8 cellular contexts compared by ENCODE assay signal in genomic region chr3:33131328-33132018, GRCh38. TPM values are rescaled to one million over a fixed set of nuclear protein-coding genes. Genes with fewer than 3 reads are reported as not detected.
A peak's percentile ranks its signal among the peaks of the same experiment; 100 is the strongest.
DNase-seq lines count a peak whose midpoint lies in the region; ATAC-seq, FAIRE-seq and TF ChIP-seq lines count a peak whose summit lies in the region.

No MANE protein-coding gene starts in this region.

- POLR2A ChIA-PET in GM12878 (lab: Charles Lee), result interaction anchor here (0.5 to 1.7 kb wide), 4 partner anchors 9 to 1267 kb away, joined by 3 to 4 read pairs (median 3); no protein-coding TSS in a partner anchor

- intact Hi-C loops in GM12878 (cut with micrococcal nuclease; ENCODE audit: unreplicated experiment) (loop anchor here (1.0 to 5.0 kb wide), 4 partner anchors 121 to 656 kb away; no protein-coding TSS in a partner anchor), spleen (cut with DNase I; ENCODE audit: low total_unique reads) (loop anchor here (5.0 to 10.0 kb wide), 2 partner anchors 241 to 653 kb away; no protein-coding TSS in a partner anchor)

- H3K4me3 ChIP-seq in Peyer's patch (no peak overlapping the region), GM12878 (no peak overlapping the region), iPS-20b (ENCODE audit: low read length) (peak overlapping the region; percentile 38; the same call in 1 of the 2 replicates), spleen (no peak overlapping the region)

- no peak for TF ChIP-seq EP300 in GM12878 (IDR thresholded peaks at IDR 0.05; ENCODE audit: borderline replicate concordance in 1 of 2, control insufficient read depth in 1 of 2, low read depth in 2 of 2, low read length in 2 of 2)

- H3K4me2 ChIP-seq in GM12878 (ENCODE audit: control insufficient read depth, insufficient read depth), result no peak overlapping the region

- 7% methylated on average over 6 of the region's 6 CpGs for WGBS in GM12878 (ENCODE audit: insufficient coverage, insufficient replicate concordance, low lambda C conversion rate, missing lambda C conversion rate)
- WGBS in spleen, 5 donors, result 39 to 50% (median 44%) methylated on average over 6 of the region's 6 CpGs

- H3K27me3 ChIP-seq in Peyer's patch, result no peaks in the 10 kb centered on the region
- H3K27me3 ChIP-seq in GM12878 (replicated peaks in 1 of 2; ENCODE audit: control insufficient read depth in 2 of 2, insufficient read depth in 2 of 2, low read length in 1 of 2), result no peaks in the 10 kb centered on the region
- H3K27me3 ChIP-seq in iPS-20b (ENCODE audit: insufficient read depth, low read length), result no peaks in the 10 kb centered on the region
- no peaks in the 10 kb centered on the region for H3K27me3 ChIP-seq in spleen (replicated peaks in 1 of 7)

- H3K36me3 ChIP-seq in Peyer's patch, result peaks cover 0 to 67% (median 0%) of the 10 kb centered on the region in 3 donors
- no peaks in the 10 kb centered on the region; a peak in 1 of 4 replicates for H3K36me3 ChIP-seq in GM12878 (ENCODE audit: control insufficient read depth in 2 of 2, insufficient read depth in 2 of 2, low read length in 1 of 2)
- peaks cover 42% of the 10 kb centered on the region for H3K36me3 ChIP-seq in iPS-20b (ENCODE audit: insufficient read depth, low read depth, low read length)
- H3K36me3 ChIP-seq in spleen, result peaks cover 0 to 92% (median 62%) of the 10 kb centered on the region in 6 donors

- TF ChIP-seq POLR2A in Peyer's patch (IDR thresholded peaks at IDR 0.05) (no peak), GM12878 (IDR thresholded peaks at IDR 0.05; ENCODE audit: low read depth, low read length) (no peak), spleen (IDR thresholded peaks at IDR 0.05) (no peak)

- TF ChIP-seq CTCF in Peyer's patch (IDR thresholded peaks at IDR 0.05), result peak; percentile 48 to 77 (median 72)
- peak; percentile 55 to 85 (median 72) for TF ChIP-seq CTCF in GM12878 (IDR thresholded peaks at IDR 0.05 in 2 of 3, conservative IDR thresholded peaks at IDR 0.05 in 1 of 3; ENCODE audit: control insufficient read depth in 2 of 3, extremely low read depth in 1 of 3, insufficient read depth in 1 of 3, low read depth in 3 of 3, low read length in 3 of 3)
- TF ChIP-seq CTCF in spleen (IDR thresholded peaks at IDR 0.05 in 8 of 11, conservative IDR thresholded peaks at IDR 0.05 in 3 of 11), result peak in 10 of 11 experiments; percentile 35 to 80 (median 69)

- RAD21 ChIA-PET in GM12878 (lab: Charles Lee; ENCODE audit: unreplicated experiment), result interaction anchor here (0.5 to 3.8 kb wide), 32 partner anchors 9 to 914 kb away, joined by 3 to 160 read pairs (median 4); partner anchors contain the start of genes CCR4, CRTAP, GLB1 and TMPPE

- TF ChIP-seq RAD21 in GM12878 (IDR thresholded peaks at IDR 0.05; ENCODE audit: insufficient read depth, low read depth, low read length), result peak; percentile 93

- no peaks in the 10 kb centered on the region for H3K79me2 ChIP-seq in GM12878 (ENCODE audit: control insufficient read depth, insufficient read depth, low read length)

- FAIRE-seq in GM12878 (lab: Jason Lieb, UNC), result peak; percentile 54

- peak; percentile 69 for ATAC-seq in GM21717 (IDR thresholded peaks at IDR 0.05; ENCODE audit: unreplicated experiment)
- peak; percentile 92 for ATAC-seq in GM12878

- H3K27ac ChIP-seq in Peyer's patch, result no peak overlapping the region
- no peak overlapping the region for H3K27ac ChIP-seq in GM12878 (ENCODE audit: control insufficient read depth, insufficient read depth)
- peak overlapping the region; percentile 91 for H3K27ac ChIP-seq in iPS-20b (ENCODE audit: low read length)
- no peak overlapping the region for H3K27ac ChIP-seq in spleen

- in situ Hi-C loops in GM12878 (cut with MboI), result loop anchor here (5.0 kb wide), 2 partner anchors 241 to 656 kb away; no protein-coding TSS in a partner anchor

- DNase-seq in NCI-H1417 (lab: John Stamatoyannopoulos, UW) (peak; percentile 20 to 71 (median 54)), NCI-H1417 treated with DMSO at 0.1 percent for 48 hours (lab: John Stamatoyannopoulos, UW) (no peak), HuH-7.5 (ENCODE audit: low spot score) (peak; percentile 56), Peyer's patch (peak in 2 of 3 donors; percentile 33 to 53), GM12878 (ENCODE audit: low read depth, low spot score) (no peak), spleen (no peak)

- no peaks in the 10 kb centered on the region for H4K20me1 ChIP-seq in GM12878 (ENCODE audit: control insufficient read depth, insufficient read depth)

- H3K9ac ChIP-seq in GM12878 (ENCODE audit: control insufficient read depth, insufficient read depth, low read length), result no peak overlapping the region
- peak overlapping the region; percentile 46; the same call in 1 of the 2 replicates for H3K9ac ChIP-seq in iPS-20b (ENCODE audit: low read depth, low read length)

- CTCF ChIA-PET in GM12878 (lab: Yijun Ruan, JAX), result interaction anchor here (0.6 to 12.2 kb wide), 72 partner anchors 9 to 926 kb away, joined by 3 to 319 read pairs (median 4); partner anchors contain the start of genes CCR4, CLASP2 and PDCD6IP

- no peak overlapping the region for H2AFZ ChIP-seq in GM12878 (ENCODE audit: control insufficient read depth, low read depth, low read length)

- H3K9me3 ChIP-seq in Peyer's patch (no peaks in the 10 kb centered on the region), GM12878 (replicated peaks; ENCODE audit: control insufficient read depth, insufficient read depth, low read length) (no peaks in the 10 kb centered on the region), iPS-20b (ENCODE audit: insufficient read depth, low read depth, low read length) (no peaks in the 10 kb centered on the region), spleen (no peaks in the 10 kb centered on the region)

- SMC1A ChIA-PET in GM12878 (lab: Charles Lee; ENCODE audit: uncharacterized antibody, unreplicated experiment), result interaction anchor here (0.7 to 4.4 kb wide), 49 partner anchors 9 to 660 kb away, joined by 3 to 135 read pairs (median 4); partner anchors contain the start of gene CCR4

- no peaks in the 10 kb centered on the region for H3K4me1 ChIP-seq in Peyer's patch
- H3K4me1 ChIP-seq in GM12878 (ENCODE audit: control insufficient read depth, insufficient read depth, low read length), result no peaks in the 10 kb centered on the region
- peaks cover 8% of the 10 kb centered on the region for H3K4me1 ChIP-seq in iPS-20b (ENCODE audit: insufficient read depth, low read length)
- H3K4me1 ChIP-seq in spleen, result peaks cover 0 to 6% (median 0%) of the 10 kb centered on the region in 6 donors

- no TSS peak for BruUV-seq in GM12878 (replicated peaks; lab: Mats Ljungman, UMichigan)

RNA-seq across cellular contexts. Expression of gene CRTAP, which starts 17.7 kb away (rescaled TPM):
- total RNA-seq in Peyer's patch (100 to 1,000 TPM in 1 of 4 donors, 10 to 100 TPM in 3; 32.9 to 127 (median 46.4) TPM), GM12878 (2014; rRNA removed) (19.0 and 25.1 TPM in 2 replicates), GM12878 (2014; rRNA removed; fragmentation: Illumina TruSeq; extraction: Trizol) (18.5 and 20.8 TPM in 2 replicates), GM12878 (2021) (38.4 and 43.6 TPM in 2 replicates), spleen (100 to 1,000 TPM in 5 of 7 donors, 10 to 100 TPM in 2; 64.8 to 156 (median 119) TPM)
- 1.1 and 1.9 TPM in 2 replicates for total RNA-seq in GM12878 (2013; cell fraction: nucleolus; rRNA removed)
- polyA plus RNA-seq in GM12878 (2011; ENCODE audit: low read depth), result 7.2 TPM
- polyA plus RNA-seq in GM12878 (2011; rRNA removed) (37.0 and 40.8 TPM in 2 replicates), GM12878 (2014; fragmentation: Illumina TruSeq; extraction: Trizol) (42.3 and 45.3 TPM in 2 replicates), GM12878 (2014; fragmentation: Nextera tagmentation; extraction: Ambion mirVana) (1 to 10 TPM; 6.0 to 6.2 TPM), GM12878 (2014; rRNA removed) (34.5 and 35.5 TPM in 2 replicates), GM12878 (2016; fragmentation: Nextera tagmentation; extraction: Ambion mirVana) (10 to 100 TPM; 23.1 to 23.5 TPM), spleen (10 to 100 TPM; 37.9 to 46.8 (median 38.1) TPM)
- polyA plus RNA-seq in GM12878 (2011; cell fraction: cytosol; rRNA removed), result 29.0 TPM in 2 replicates
- 9.0 and 10.1 TPM in 2 replicates for polyA plus RNA-seq in GM12878 (2011; cell fraction: nucleus; rRNA removed)
- 19.2 and 31.7 TPM in 2 replicates for polyA plus RNA-seq in GM12878 (2012)
- polyA minus RNA-seq in GM12878 (2011; rRNA and poly(A)+ RNA removed), result 18.1 and 18.3 TPM in 2 replicates
- polyA minus RNA-seq in GM12878 (2011; cell fraction: cytosol; rRNA and poly(A)+ RNA removed), result 13.1 and 15.2 TPM in 2 replicates
- 2.3 and 4.8 TPM in 2 replicates for polyA minus RNA-seq in GM12878 (2011; cell fraction: nucleus; rRNA and poly(A)+ RNA removed)

RNA-seq across cellular contexts. Expression of gene GLB1, which starts 34.5 kb away (rescaled TPM):
- total RNA-seq in Peyer's patch (100 to 1,000 TPM in 1 of 4 donors, 10 to 100 TPM in 3; 59.4 to 179 (median 66.7) TPM), GM12878 (2014; rRNA removed) (31.1 and 32.6 TPM in 2 replicates), GM12878 (2014; rRNA removed; fragmentation: Illumina TruSeq; extraction: Trizol) (20.6 and 25.3 TPM in 2 replicates), GM12878 (2021) (38.3 and 39.0 TPM in 2 replicates), spleen (10 to 100 TPM; 53.2 to 90.0 (median 71.6) TPM)
- 31.1 and 32.4 TPM in 2 replicates for total RNA-seq in GM12878 (2013; cell fraction: nucleolus; rRNA removed)
- polyA plus RNA-seq in GM12878 (2011; ENCODE audit: low read depth), result 19.3 TPM
- polyA plus RNA-seq in GM12878 (2011; rRNA removed) (35.4 and 57.1 TPM in 2 replicates), GM12878 (2014; fragmentation: Illumina TruSeq; extraction: Trizol) (28.4 and 34.4 TPM in 2 replicates), GM12878 (2014; fragmentation: Nextera tagmentation; extraction: Ambion mirVana) (10 to 100 TPM; 30.4 to 44.8 TPM), GM12878 (2014; rRNA removed) (26.7 and 28.7 TPM in 2 replicates), GM12878 (2016; fragmentation: Nextera tagmentation; extraction: Ambion mirVana) (10 to 100 TPM; 31.4 to 39.2 TPM), spleen (10 to 100 TPM; 13.2 to 14.4 (median 13.8) TPM)
- polyA plus RNA-seq in GM12878 (2011; cell fraction: cytosol; rRNA removed), result 47.8 and 61.9 TPM in 2 replicates
- polyA plus RNA-seq in GM12878 (2011; cell fraction: nucleus; rRNA removed), result 35.6 and 51.9 TPM in 2 replicates
- polyA plus RNA-seq in GM12878 (2012), result 20.8 and 20.9 TPM in 2 replicates
- 44.6 and 50.3 TPM in 2 replicates for polyA minus RNA-seq in GM12878 (2011; rRNA and poly(A)+ RNA removed)
- polyA minus RNA-seq in GM12878 (2011; cell fraction: cytosol; rRNA and poly(A)+ RNA removed), result 15.6 and 23.2 TPM in 2 replicates
- polyA minus RNA-seq in GM12878 (2011; cell fraction: nucleus; rRNA and poly(A)+ RNA removed), result 33.2 and 41.0 TPM in 2 replicates

RNA-seq across cellular contexts. Expression of gene TMPPE, which starts 34.5 kb away (rescaled TPM):
- total RNA-seq in Peyer's patch (10 to 100 TPM in 3 of 4 donors, 1 to 10 TPM in 1; 3.3 to 19.8 (median 18.2) TPM), GM12878 (2014; rRNA removed) (3.7 and 3.8 TPM in 2 replicates), GM12878 (2014; rRNA removed; fragmentation: Illumina TruSeq; extraction: Trizol) (2.7 and 3.0 TPM in 2 replicates), GM12878 (2021) (5.3 and 6.7 TPM in 2 replicates), spleen (10 to 100 TPM; 12.5 to 23.8 (median 16.5) TPM)
- 12.2 and 15.0 TPM in 2 replicates for total RNA-seq in GM12878 (2013; cell fraction: nucleolus; rRNA removed)
- polyA plus RNA-seq in GM12878 (2011; ENCODE audit: low read depth), result 1.1 TPM
- polyA plus RNA-seq in GM12878 (2011; rRNA removed) (3.2 and 3.7 TPM in 2 replicates), GM12878 (2014; fragmentation: Illumina TruSeq; extraction: Trizol) (0.87 and 1.7 TPM in 2 replicates), GM12878 (2014; fragmentation: Nextera tagmentation; extraction: Ambion mirVana) (under 1 TPM; 0.11 to 0.13 TPM), GM12878 (2014; rRNA removed) (2.3 and 2.9 TPM in 2 replicates), GM12878 (2016; fragmentation: Nextera tagmentation; extraction: Ambion mirVana) (1 to 10 TPM; 1.9 to 2.1 TPM), spleen (under 1 TPM; 0.09 to 0.51 (median 0.12) TPM)
- 4.1 and 5.2 TPM in 2 replicates for polyA plus RNA-seq in GM12878 (2011; cell fraction: cytosol; rRNA removed)
- polyA plus RNA-seq in GM12878 (2011; cell fraction: nucleus; rRNA removed), result 5.1 and 6.4 TPM in 2 replicates
- polyA plus RNA-seq in GM12878 (2012), result 0.72 and 1.0 TPM in 2 replicates
- 21.1 and 21.9 TPM in 2 replicates for polyA minus RNA-seq in GM12878 (2011; rRNA and poly(A)+ RNA removed)
- polyA minus RNA-seq in GM12878 (2011; cell fraction: cytosol; rRNA and poly(A)+ RNA removed), result 4.8 and 5.7 TPM in 2 replicates
- 12.3 and 22.7 TPM in 2 replicates for polyA minus RNA-seq in GM12878 (2011; cell fraction: nucleus; rRNA and poly(A)+ RNA removed)

Comparison
In these comparisons a context has a peak if more than half of its experiments do, and no peak if none do; other contexts are left out.
1. DNase-seq: peak in NCI-H1417 (3 of 3), HuH-7.5 (single experiment) and Peyer's patch (2 of 3); none in NCI-H1417 treated with DMSO at 0.1 percent for 48 hours (single experiment), GM12878 (single experiment) and spleen (single experiment).
2. Peak in every context shown above with its lines, with median percentiles within 50 percentile points of each other: CTCF ChIP-seq.